Comparison of ENCODE assay signal across 14 cellular contexts in the genomic region with DNA sequence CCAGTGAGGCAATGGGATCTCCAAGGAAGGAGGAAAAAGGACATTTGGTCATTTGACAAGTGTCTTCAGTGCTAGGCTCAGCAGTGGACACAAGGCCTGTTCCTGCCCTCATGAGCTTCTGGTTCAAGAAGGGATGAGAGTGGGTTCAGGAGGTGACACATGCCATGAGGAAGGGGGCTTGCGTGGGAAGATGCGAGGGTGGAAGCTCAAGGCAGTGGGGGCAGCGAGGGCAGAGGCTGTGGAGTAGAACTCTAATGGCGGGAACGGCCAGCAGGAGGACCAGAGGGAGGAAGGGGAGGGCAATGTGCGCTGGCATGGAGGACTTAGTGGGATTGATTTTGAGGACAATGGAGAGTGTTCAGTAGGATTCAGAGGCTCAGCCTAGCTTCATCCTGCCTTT. TPM values are rescaled to one million over a fixed set of nuclear protein-coding genes. Genes with fewer than 3 reads are reported as not detected.
A peak's percentile ranks its signal among the peaks of the same experiment; 100 is the strongest.
DNase-seq lines count a peak whose midpoint lies in the region; ATAC-seq and TF ChIP-seq lines count a peak whose summit lies in the region.
"Had no signal": no experiment of that assay in that cellular context is flagged by ENCODE, and none has a peak within 500 bp of the region (broad histone marks: within the 10 kb centered on the region; RNA-seq: fewer than 3 reads in every experiment).

No MANE protein-coding gene starts in this region.

- no peaks in the 10 kb centered on the region for H3K9me2 ChIP-seq in hepatocyte (replicated peaks; ENCODE audit: insufficient read depth)

- H4K20me1 ChIP-seq in hepatocyte (ENCODE audit: insufficient read depth, poor library complexity, severe bottlenecking), result peaks cover 5% of the 10 kb centered on the region

- H3K9me3 Mint-ChIP-seq in CD4-positive, alpha-beta T cell, result no peaks in the 10 kb centered on the region
- no peaks in the 10 kb centered on the region for H3K9me3 Mint-ChIP-seq in activated naive CD4-positive, alpha-beta T cell treated with anti-CD3 and anti-CD28 coated beads, Interleukin-2, amount 10 ng/mL, durations not matched to agents 7 days and 5 days
- H3K9me3 Mint-ChIP-seq: immature natural killer cell; natural killer cell treated with Interleukin-12 subunit alpha and Interleukin-12 subunit beta and Interleukin-15 and Interleukin-18, amount 100 ng/mL, for 72 hours had no signal

- no peaks in the 10 kb centered on the region for H3K27me3 ChIP-seq in CD4-positive, alpha-beta T cell (ENCODE audit: control insufficient read depth, insufficient read depth, low read length)
- H3K27me3 ChIP-seq in adipocyte (replicated peaks; ENCODE audit: control insufficient read depth, insufficient read depth, low read length), result no peaks in the 10 kb centered on the region
- H3K27me3 ChIP-seq in hepatocyte, result no peaks in the 10 kb centered on the region
- no peaks in the 10 kb centered on the region for H3K27me3 ChIP-seq in gastrocnemius medialis

- ATAC-seq in CD4-positive, alpha-beta T cell (ENCODE audit: poor library complexity), result no peak
- ATAC-seq in gastrocnemius medialis (no peak), GM21528 (IDR thresholded peaks at IDR 0.05; ENCODE audit: low FRiP score, unreplicated experiment) (no peak)
- ATAC-seq: natural killer cell treated with Interleukin-12 subunit alpha and Interleukin-12 subunit beta and Interleukin-15 and Interleukin-18, amount 100 ng/mL, for 72 hours had no signal

- TF ChIP-seq POLR2A in gastrocnemius medialis (IDR thresholded peaks at IDR 0.05), result no peak

- peaks cover 44% of the 10 kb centered on the region for H3K79me2 ChIP-seq in hepatocyte

- peak overlapping the region; percentile 54 for H3K4me3 Mint-ChIP-seq in CD4-positive, alpha-beta T cell
- H3K4me3 Mint-ChIP-seq in activated naive CD4-positive, alpha-beta T cell treated with anti-CD3 and anti-CD28 coated beads, Interleukin-2, amount 10 ng/mL, durations not matched to agents 7 days and 5 days, result no peak overlapping the region
- H3K4me3 Mint-ChIP-seq: immature natural killer cell; natural killer cell treated with Interleukin-12 subunit alpha and Interleukin-12 subunit beta and Interleukin-15 and Interleukin-18, amount 100 ng/mL, for 72 hours had no signal

- H3K9ac ChIP-seq in adipocyte (ENCODE audit: low read length), result peak overlapping the region; percentile 76

- DNase-seq in CD4-positive, alpha-beta T cell, result no peak
- DNase-seq in adipocyte (ENCODE audit: low read depth) (no peak), hepatocyte (ENCODE audit: low spot score) (no peak), gastrocnemius medialis (no peak), COR-L47 (lab: John Stamatoyannopoulos, UW) (no peak), hypothalamus (lab: John Stamatoyannopoulos, UW) (no peak)
- no peak for DNase-seq in activated naive CD4-positive, alpha-beta T cell treated with anti-CD3 and anti-CD28 coated beads, Interleukin-2, amount 10 ng/mL, durations not matched to agents 7 days and 5 days
- DNase-seq: activated CD4-positive, alpha-beta T cell treated with anti-CD3 and anti-CD28 coated beads, Interleukin-2, amount 50 U/mL, for 1 hour; immature natural killer cell; KBM-7; NCI-H2171; stimulated activated CD8-positive, alpha-beta memory T cell treated with anti-CD3 and anti-CD28 coated beads, Interleukin-4, amount 100 ng/mL, for 48 hours had no signal

- no peak overlapping the region for H2AFZ ChIP-seq in hepatocyte

- peaks cover 22% of the 10 kb centered on the region for H3K36me3 Mint-ChIP-seq in CD4-positive, alpha-beta T cell (ENCODE audit: low read depth)
- peaks cover 5% of the 10 kb centered on the region for H3K36me3 Mint-ChIP-seq in activated naive CD4-positive, alpha-beta T cell treated with anti-CD3 and anti-CD28 coated beads, Interleukin-2, amount 10 ng/mL, durations not matched to agents 7 days and 5 days
- H3K36me3 Mint-ChIP-seq: natural killer cell treated with Interleukin-12 subunit alpha and Interleukin-12 subunit beta and Interleukin-15 and Interleukin-18, amount 100 ng/mL, for 72 hours had no signal

- CTCF ChIA-PET in CD4-positive, alpha-beta T cell (lab: Charles Lee), result no interaction called here
- CTCF ChIA-PET in activated naive CD4-positive, alpha-beta T cell treated with anti-CD3 and anti-CD28 coated beads, Interleukin-2, amount 10 ng/mL, durations not matched to agents 7 days and 5 days (lab: Charles Lee), result no interaction called here

- no peaks in the 10 kb centered on the region for H3K9me3 ChIP-seq in CD4-positive, alpha-beta T cell (ENCODE audit: control insufficient read depth, low read length)
- H3K9me3 ChIP-seq in adipocyte (ENCODE audit: control insufficient read depth, low read length) (no peaks in the 10 kb centered on the region), hepatocyte (ENCODE audit: low read depth) (no peaks in the 10 kb centered on the region), gastrocnemius medialis (no peaks in the 10 kb centered on the region)

- H3K36me3 ChIP-seq in adipocyte (ENCODE audit: control insufficient read depth, insufficient read depth, low read length, severe bottlenecking) (no peaks in the 10 kb centered on the region), hepatocyte (replicated peaks; ENCODE audit: insufficient read depth, low read depth) (no peaks in the 10 kb centered on the region), gastrocnemius medialis (no peaks in the 10 kb centered on the region)

- intact Hi-C loops in CD4-positive, alpha-beta T cell (cut with DNase I, micrococcal nuclease), result no loop called here
- intact Hi-C loops in gastrocnemius medialis (cut with DNase I; ENCODE audit: low total_unique reads), result loop anchor here (10.0 kb wide), 1 partner anchor 151 kb away; a partner anchor contains a TSS

- no peak for TF ChIP-seq CTCF in CD4-positive, alpha-beta T cell (IDR thresholded peaks at IDR 0.05)
- no peak for TF ChIP-seq CTCF in hepatocyte (IDR thresholded peaks at IDR 0.05; ENCODE audit: poor library complexity)
- TF ChIP-seq CTCF in gastrocnemius medialis (IDR thresholded peaks at IDR 0.05 in 4 of 5, conservative IDR thresholded peaks at IDR 0.05 in 1 of 5), result no peak

- H3K4me3 ChIP-seq in adipocyte (ENCODE audit: low read length) (no peak overlapping the region), hepatocyte (no peak overlapping the region), gastrocnemius medialis (no peak overlapping the region)

- 95% methylated on average over 6 of the region's 6 CpGs for WGBS in hepatocyte (ENCODE audit: low lambda C conversion rate, missing lambda C conversion rate)

- H3K27ac Mint-ChIP-seq in CD4-positive, alpha-beta T cell, result no peak overlapping the region
- H3K27ac Mint-ChIP-seq in activated naive CD4-positive, alpha-beta T cell treated with anti-CD3 and anti-CD28 coated beads, Interleukin-2, amount 10 ng/mL, durations not matched to agents 7 days and 5 days, result no peak overlapping the region

- H3K4me1 ChIP-seq in adipocyte (ENCODE audit: control insufficient read depth, insufficient read depth, low read length) (peaks cover 27% of the 10 kb centered on the region), hepatocyte (ENCODE audit: insufficient read depth) (peaks cover 25% of the 10 kb centered on the region), gastrocnemius medialis (peaks cover 37 to 57% of the 10 kb centered on the region in 2 donors)

- in situ Hi-C loops in gastrocnemius medialis (cut with MboI; ENCODE audit: low sequenced_read_pairs in 4 of 4), result no loop called here

- H3K27ac ChIP-seq in CD4-positive, alpha-beta T cell (ENCODE audit: low read depth, low read length), result no peak overlapping the region
- H3K27ac ChIP-seq in hepatocyte (no peak overlapping the region), gastrocnemius medialis (peak overlapping the region; percentile 58 to 100 (median 73))

- peaks cover 30% of the 10 kb centered on the region for H3K4me1 Mint-ChIP-seq in CD4-positive, alpha-beta T cell (ENCODE audit: low read depth)
- H3K4me1 Mint-ChIP-seq in activated naive CD4-positive, alpha-beta T cell treated with anti-CD3 and anti-CD28 coated beads, Interleukin-2, amount 10 ng/mL, durations not matched to agents 7 days and 5 days, result peaks cover 33% of the 10 kb centered on the region

- POLR2A ChIA-PET in CD4-positive, alpha-beta T cell (lab: Charles Lee), result interaction anchor here (0.8 to 1.0 kb wide), 2 partner anchors 39 to 40 kb away, joined by 3 read pairs; no protein-coding TSS in a partner anchor

- no peaks in the 10 kb centered on the region for H3K27me3 Mint-ChIP-seq in CD4-positive, alpha-beta T cell
- no peaks in the 10 kb centered on the region for H3K27me3 Mint-ChIP-seq in activated naive CD4-positive, alpha-beta T cell treated with anti-CD3 and anti-CD28 coated beads, Interleukin-2, amount 10 ng/mL, durations not matched to agents 7 days and 5 days
- H3K27me3 Mint-ChIP-seq: natural killer cell treated with Interleukin-12 subunit alpha and Interleukin-12 subunit beta and Interleukin-15 and Interleukin-18, amount 100 ng/mL, for 72 hours had no signal

- H3K4me2 ChIP-seq in hepatocyte, result peak overlapping the region; percentile 3

RNA-seq across cellular contexts. Expression of a gene that starts 3.3 kb away (rescaled TPM):
- total RNA-seq in CD4-positive, alpha-beta T cell, result 1 to 10 TPM; 4.6 to 5.6 TPM
- total RNA-seq in hepatocyte, result 29.9 and 38.7 TPM in 2 replicates
- polyA plus RNA-seq in hepatocyte, result 49.5 and 52.2 TPM in 2 replicates
- 10 to 100 TPM in 1 of 4 donors, 1 to 10 TPM in 3; 5.6 to 11.9 (median 6.0) TPM for total RNA-seq in gastrocnemius medialis

RNA-seq across cellular contexts. Expression of a gene that starts 17.3 kb away (rescaled TPM):
- total RNA-seq in CD4-positive, alpha-beta T cell, result 10 to 100 TPM; 10.6 to 10.7 TPM
- total RNA-seq in hepatocyte, result 95.7 and 133 TPM in 2 replicates
- 129 and 170 TPM in 2 replicates for polyA plus RNA-seq in hepatocyte
- total RNA-seq in gastrocnemius medialis, result 10 to 100 TPM in 2 of 4 donors, 1 to 10 TPM in 2; 3.5 to 20.4 (median 14.0) TPM

RNA-seq across cellular contexts. Expression of a gene that starts 36.8 kb away (rescaled TPM):
- total RNA-seq in CD4-positive, alpha-beta T cell, result 1 to 10 TPM; 2.8 to 3.9 TPM
- 31.8 and 36.9 TPM in 2 replicates for total RNA-seq in hepatocyte
- 22.4 and 26.0 TPM in 2 replicates for polyA plus RNA-seq in hepatocyte
- total RNA-seq in gastrocnemius medialis, result 10 to 100 TPM; 18.1 to 38.9 (median 33.0) TPM

RNA-seq across cellular contexts. Expression of a gene that starts 47.6 kb away (rescaled TPM):
- 10 to 100 TPM; 28.9 to 31.2 TPM for total RNA-seq in CD4-positive, alpha-beta T cell
- 0.60 and 2.2 TPM in 2 replicates for total RNA-seq in hepatocyte
- polyA plus RNA-seq in hepatocyte, result 2.6 and 3.0 TPM in 2 replicates
- 1 to 10 TPM in 1 of 4 donors, under 1 TPM in 1, not detected in 2; 0.51 to 2.3 TPM for total RNA-seq in gastrocnemius medialis

RNA-seq across cellular contexts. Expression of a gene that starts 58.7 kb away (rescaled TPM):
- total RNA-seq in CD4-positive, alpha-beta T cell, result 10 to 100 TPM; 16.1 to 16.4 TPM
- total RNA-seq in hepatocyte (5.5 and 9.7 TPM in 2 replicates), gastrocnemius medialis (1 to 10 TPM in 3 of 4 donors, under 1 TPM in 1; 0.66 to 2.8 (median 1.6) TPM)
- polyA plus RNA-seq in hepatocyte, result 10.3 and 11.1 TPM in 2 replicates

Comparison
In these comparisons a context has a peak if more than half of its experiments do, and no peak if none do; other contexts are left out.
1. H3K27ac ChIP-seq: peak in gastrocnemius medialis (4 of 4); none in CD4-positive, alpha-beta T cell (single experiment) and hepatocyte (single experiment).